12 cellular contexts compared by ENCODE assay signal in the genomic region with DNA sequence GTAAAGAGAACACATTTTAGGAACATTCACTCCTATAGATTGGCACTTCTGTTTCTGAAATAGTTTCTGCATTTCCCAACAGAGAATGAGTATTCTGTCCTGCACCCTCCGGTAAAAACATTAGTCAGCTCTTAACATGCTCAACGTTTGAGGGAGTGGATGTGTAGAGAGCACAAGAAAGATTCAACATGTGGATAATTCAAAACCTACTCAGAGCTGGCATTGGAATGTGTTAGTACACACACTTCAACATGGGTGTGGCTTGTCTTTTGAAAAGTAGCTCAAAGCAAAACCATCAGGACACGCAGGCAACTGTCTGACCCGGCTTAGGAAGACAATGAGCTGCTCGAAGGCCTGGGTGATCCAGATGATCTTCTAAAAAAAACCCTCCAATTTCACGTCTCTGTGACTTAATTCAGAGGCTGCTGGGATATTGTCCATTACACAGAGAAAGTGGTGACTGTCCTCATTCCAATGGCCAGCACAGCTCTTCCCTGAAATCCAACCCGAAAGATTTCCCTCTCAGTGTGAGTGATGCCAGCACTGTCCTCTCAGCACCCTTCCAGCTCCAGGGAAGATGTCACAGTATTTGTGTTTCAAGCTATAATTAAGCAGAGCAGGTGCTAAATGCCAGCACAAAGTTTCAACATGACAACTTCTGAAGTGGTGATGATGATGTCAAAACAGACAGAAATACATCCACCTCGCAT. TPM values are rescaled to one million over a fixed set of nuclear protein-coding genes. Genes with fewer than 3 reads are reported as not detected.
DNase-seq lines count a peak whose midpoint lies in the region; ATAC-seq and TF ChIP-seq lines count a peak whose summit lies in the region.
"Had no signal": no experiment of that assay in that cellular context is flagged by ENCODE, and none has a peak within 500 bp of the region (broad histone marks: within the 10 kb centered on the region; RNA-seq: fewer than 3 reads in every experiment).

No MANE protein-coding gene starts in this region.

- no peak for TF ChIP-seq CTCF in fibroblast of lung (conservative IDR thresholded peaks at IDR 0.05 in 1 of 2, IDR thresholded peaks at IDR 0.05 in 1 of 2; ENCODE audit: low read depth in 1 of 2, low read length in 2 of 2)
- no peak for TF ChIP-seq CTCF in ovary (IDR thresholded peaks at IDR 0.05)

- H3K9me3 ChIP-seq in SJSA1 (replicated peaks) = no peaks in the 10 kb centered on the region
- H3K9me3 ChIP-seq in fibroblast of lung (ENCODE audit: control insufficient read depth, insufficient read depth, low read depth, low read length) = no peaks in the 10 kb centered on the region
- no peaks in the 10 kb centered on the region for H3K9me3 ChIP-seq in ovary
- H3K9me3 ChIP-seq: transverse colon had no signal

- intact Hi-C loops in ovary (cut with DNase I) = no loop called here

- TF ChIP-seq POLR2A in ovary (IDR thresholded peaks at IDR 0.05) = no peak

- WGBS in ovary, 3 donors = 62 to 72% (median 71%) methylated on average over 8 of the region's 8 CpGs

- H2AFZ ChIP-seq in fibroblast of lung (ENCODE audit: low read length) = no peak overlapping the region
- H2AFZ ChIP-seq: parathyroid adenoma had no signal

- no peak for TF ChIP-seq EP300 in ovary (IDR thresholded peaks at IDR 0.05)

- H3K27ac ChIP-seq in SJSA1 (peak overlapping the region; percentile 89), fibroblast of lung (ENCODE audit: insufficient read depth, low read length) (peak overlapping the region; percentile 71), rectal smooth muscle tissue (ENCODE audit: low read depth, low read length) (peak overlapping the region; percentile 1), ovary (no peak overlapping the region)
- H3K27ac ChIP-seq: parathyroid adenoma, transverse colon had no signal

- H3K27me3 ChIP-seq in SJSA1 (replicated peaks) = no peaks in the 10 kb centered on the region
- no peaks in the 10 kb centered on the region for H3K27me3 ChIP-seq in fibroblast of lung (ENCODE audit: control insufficient read depth, insufficient read depth, low read length)
- no peaks in the 10 kb centered on the region for H3K27me3 ChIP-seq in rectal smooth muscle tissue (ENCODE audit: control insufficient read depth, insufficient read depth, low read length)
- H3K27me3 ChIP-seq in ovary = no peaks in the 10 kb centered on the region
- H3K27me3 ChIP-seq: transverse colon had no signal

- peaks cover 69% of the 10 kb centered on the region for H3K4me1 ChIP-seq in SJSA1 (replicated peaks)
- H3K4me1 ChIP-seq in fibroblast of lung (ENCODE audit: control insufficient read depth, extremely low read depth, insufficient read depth, low read length) = peaks cover 6% of the 10 kb centered on the region
- peaks cover 3% of the 10 kb centered on the region for H3K4me1 ChIP-seq in rectal smooth muscle tissue (ENCODE audit: control insufficient read depth, insufficient read depth, low read length)
- H3K4me1 ChIP-seq in ovary (ENCODE audit: insufficient read depth) = peaks cover 18% of the 10 kb centered on the region
- H3K4me1 ChIP-seq: parathyroid adenoma, transverse colon had no signal

- peak; percentile 65 for DNase-seq in GM04503 (ENCODE audit: low read depth)
- peak; percentile 85 to 89 for DNase-seq in SJSA1 (ENCODE audit: low read depth in 1 of 2, low spot score in 2 of 2)
- DNase-seq in fibroblast of lung (ENCODE audit: low read depth in 2 of 2) = peak; percentile 59 to 83
- DNase-seq in ovary = no peak
- DNase-seq: activated naive CD8-positive, alpha-beta T cell treated with anti-CD3 and anti-CD28 coated beads, Interleukin-2, amount 50 U/mL, for 24 hours; NCI-H1436 treated with DMSO at 0.1 percent for 48 hours; transverse colon had no signal

- ATAC-seq in HG02973 (IDR thresholded peaks at IDR 0.05; ENCODE audit: unreplicated experiment) (no peak), HG02642 (IDR thresholded peaks at IDR 0.05; ENCODE audit: poor library complexity, unreplicated experiment) (no peak), HG02678 (IDR thresholded peaks at IDR 0.05; ENCODE audit: unreplicated experiment) (no peak)
- ATAC-seq: activated naive CD8-positive, alpha-beta T cell treated with anti-CD3 and anti-CD28 coated beads, Interleukin-2, amount 50 U/mL, for 24 hours had no signal

- H3K9ac ChIP-seq in fibroblast of lung (ENCODE audit: insufficient read depth, low read length) = no peak overlapping the region
- no peak overlapping the region for H3K9ac ChIP-seq in rectal smooth muscle tissue (ENCODE audit: low read length)
- H3K9ac ChIP-seq: parathyroid adenoma had no signal

- peak overlapping the region; percentile 68 for H3K4me2 ChIP-seq in fibroblast of lung (ENCODE audit: extremely low read depth, insufficient read depth, low read length)

- peaks cover 77% of the 10 kb centered on the region for H3K79me2 ChIP-seq in fibroblast of lung (ENCODE audit: control insufficient read depth, insufficient read depth, low read length)
- H3K79me2 ChIP-seq: parathyroid adenoma had no signal

- no peaks in the 10 kb centered on the region for H4K20me1 ChIP-seq in fibroblast of lung (ENCODE audit: control insufficient read depth, extremely low read depth, insufficient read depth, low read length)

- peaks cover 40% of the 10 kb centered on the region for H3K36me3 ChIP-seq in SJSA1
- H3K36me3 ChIP-seq in fibroblast of lung (ENCODE audit: control insufficient read depth, insufficient read depth, low read length) = no peaks in the 10 kb centered on the region
- H3K36me3 ChIP-seq in rectal smooth muscle tissue (ENCODE audit: control insufficient read depth, insufficient read depth, low read length) = no peaks in the 10 kb centered on the region
- no peaks in the 10 kb centered on the region for H3K36me3 ChIP-seq in ovary
- H3K36me3 ChIP-seq: transverse colon had no signal

- H3K4me3 ChIP-seq in SJSA1 (no peak overlapping the region), fibroblast of lung (replicated peaks in 1 of 4; ENCODE audit: control extremely low read depth in 1 of 4, insufficient read depth in 1 of 4, low read depth in 3 of 4, low read length in 4 of 4) (peak overlapping the region in 1 of 4 experiments; percentile 21), rectal smooth muscle tissue (ENCODE audit: low read length) (no peak overlapping the region), ovary (no peak overlapping the region)
- H3K4me3 ChIP-seq: transverse colon had no signal

RNA-seq across cellular contexts. Expression of a gene that starts 18.1 kb away (rescaled TPM):
- total RNA-seq in SJSA1 (2014; rRNA removed; shearing (Covaris generic)) = 352 and 372 TPM in 2 replicates
- total RNA-seq in fibroblast of lung (260 and 446 TPM in 2 replicates), ovary (100 to 1,000 TPM in 3 of 7 donors, 10 to 100 TPM in 4; 62.5 to 143 (median 97.4) TPM)
- polyA plus RNA-seq in fibroblast of lung (243 and 368 TPM in 2 replicates), ovary (100 to 1,000 TPM in 1 of 2 donors, 10 to 100 TPM in 1; 82.2 to 159 TPM)
- 144 and 241 TPM in 2 replicates for polyA plus RNA-seq in fibroblast of lung (2012)
- 316 and 342 TPM in 2 replicates for polyA minus RNA-seq in fibroblast of lung (ENCODE audit: low replicate concordance)

Comparison
In these comparisons a context has a peak if more than half of its experiments do, and no peak if none do; other contexts are left out.
1. DNase-seq: peak in GM04503 (single experiment), SJSA1 (2 of 2) and fibroblast of lung (2 of 2); none in ovary (0 of 5).
2. H3K27ac ChIP-seq: peak in SJSA1 (single experiment), fibroblast of lung (single experiment) and rectal smooth muscle tissue (single experiment); none in ovary (0 of 2).